Comparison of ENCODE assay signal across 1 cellular context in genomic region chr7:121211253-121211652, GRCh38.
TF ChIP-seq lines count a peak whose summit lies in the region.

No MANE protein-coding gene starts in this region.

TF ChIP-seq in H1, 55 proteins besides CTCF, POLR2A, EP300 and RAD21 (continued from another document):
- no peak for TF ChIP-seq SP2 (IDR thresholded peaks at IDR 0.05; ENCODE audit: low read length)
- TF ChIP-seq RNF2 (IDR thresholded peaks at IDR 0.05; ENCODE audit: borderline replicate concordance, low read depth, low read length, missing control alignments, poor library complexity, severe bottlenecking): no peak
